Comparison of ENCODE assay signal across 1 cellular context in the genomic region with DNA sequence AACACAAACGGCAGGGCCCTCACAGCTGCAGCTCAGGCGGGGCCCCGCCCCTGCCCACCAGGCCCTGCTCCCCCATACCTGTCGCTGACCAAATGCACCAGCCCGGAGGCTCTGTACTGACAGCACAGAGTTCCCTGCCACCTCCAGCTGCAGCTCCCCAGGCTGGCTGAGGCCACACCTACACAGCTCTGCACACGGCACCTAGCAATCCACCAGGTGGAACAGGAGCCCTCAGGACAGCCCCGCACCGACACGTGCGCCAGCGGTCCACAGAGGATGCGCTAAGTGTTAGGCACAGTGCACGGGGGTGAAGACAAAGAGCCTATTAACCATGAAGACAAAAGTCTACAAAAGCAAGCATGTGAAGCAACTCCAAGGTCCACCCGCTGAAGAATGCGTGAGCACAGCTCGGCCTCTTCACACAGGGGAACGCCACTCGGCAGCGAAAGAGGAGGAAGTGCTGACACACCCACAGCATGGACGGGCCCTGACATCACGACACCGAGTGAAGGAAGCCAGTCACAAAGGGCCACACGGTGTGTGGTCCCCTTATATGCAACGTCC.
TF ChIP-seq lines count a peak whose summit lies in the region.

No MANE protein-coding gene starts in this region.

TF ChIP-seq in HepG2, 621 proteins besides CTCF, POLR2A, EP300 and RAD21 (continued from another document and continues in another):
- TF ChIP-seq ZFY (CRISPR knock-in tag; IDR thresholded peaks at IDR 0.05) (peak; percentile 15; the same call in 1 of the 2 replicates), SOX6 (IDR thresholded peaks at IDR 0.05) (no peak), SOX6 (CRISPR knock-in tag; IDR thresholded peaks at IDR 0.05) (peak; percentile 98), NFE2 (CRISPR knock-in tag; IDR thresholded peaks at IDR 0.05) (no peak), RELA (CRISPR knock-in tag; IDR thresholded peaks at IDR 0.05) (no peak), KDM5A (IDR thresholded peaks at IDR 0.05; ENCODE audit: borderline replicate concordance, low read length) (no peak), HNF4G (IDR thresholded peaks at IDR 0.05; ENCODE audit: borderline replicate concordance, low read depth, low read length) (peak; percentile 64; the same call in 1 of the 2 replicates), HNF4G (CRISPR knock-in tag; IDR thresholded peaks at IDR 0.05; ENCODE audit: borderline replicate concordance, low read depth) (0 out of 2 replicates have a peak, but pooled peaks have one; percentile 45), ZHX2 (IDR thresholded peaks at IDR 0.05; ENCODE audit: low read depth) (0 out of 2 replicates have a peak, but pooled peaks have one; percentile 42), ZHX2 (CRISPR knock-in tag; IDR thresholded peaks at IDR 0.05; ENCODE audit: borderline replicate concordance) (no peak), SMYD3 (CRISPR knock-in tag; IDR thresholded peaks at IDR 0.05) (no peak), GABPB1 (CRISPR knock-in tag; IDR thresholded peaks at IDR 0.05) (peak; percentile 60), KLF9 (CRISPR knock-in tag; IDR thresholded peaks at IDR 0.05; ENCODE audit: low read depth) (peak; percentile 83; the same call in 1 of the 2 replicates), ZNF580 (CRISPR knock-in tag; IDR thresholded peaks at IDR 0.05; ENCODE audit: borderline replicate concordance, low read depth) (peak; percentile 79; the same call in 1 of the 2 replicates), SAFB2 (CRISPR knock-in tag; IDR thresholded peaks at IDR 0.05; ENCODE audit: borderline replicate concordance, low read depth) (no peak), ZUFSP (CRISPR knock-in tag; IDR thresholded peaks at IDR 0.05; ENCODE audit: borderline replicate concordance) (no peak), TBX3 (IDR thresholded peaks at IDR 0.05; ENCODE audit: borderline replicate concordance) (peak; percentile 65; the same call in 1 of the 2 replicates), THRA (CRISPR knock-in tag; IDR thresholded peaks at IDR 0.05; ENCODE audit: borderline replicate concordance) (peak; percentile 61; the same call in 1 of the 2 replicates), ZNF777 (CRISPR knock-in tag; IDR thresholded peaks at IDR 0.05) (0 out of 2 replicates have a peak, but pooled peaks have one; percentile 42), ZNF724P (CRISPR knock-in tag; IDR thresholded peaks at IDR 0.05; ENCODE audit: borderline replicate concordance) (peak; percentile 60; the same call in 1 of the 2 replicates), ZNF740 (CRISPR knock-in tag; IDR thresholded peaks at IDR 0.05) (no peak), ASH2L (IDR thresholded peaks at IDR 0.05; ENCODE audit: insufficient read length, low read depth, low read length) (peak; percentile 85), ZMYM2 (CRISPR knock-in tag; IDR thresholded peaks at IDR 0.05) (peak; percentile 35; the same call in 1 of the 2 replicates), MED1 (CRISPR knock-in tag; IDR thresholded peaks at IDR 0.05) (peak; percentile 20; the same call in 1 of the 2 replicates), BRCA1 (CRISPR knock-in tag; IDR thresholded peaks at IDR 0.05) (no peak), ZNF224 (CRISPR knock-in tag; IDR thresholded peaks at IDR 0.05) (no peak), ZNF691 (CRISPR knock-in tag; IDR thresholded peaks at IDR 0.05; ENCODE audit: borderline replicate concordance, low read depth) (peak; percentile 87; the same call in 1 of the 2 replicates), XBP1 (CRISPR knock-in tag; IDR thresholded peaks at IDR 0.05) (no peak), HIVEP1 (CRISPR knock-in tag; IDR thresholded peaks at IDR 0.05) (peak; percentile 94), ZNF597 (CRISPR knock-in tag; IDR thresholded peaks at IDR 0.05) (no peak), NCOA1 (CRISPR knock-in tag; IDR thresholded peaks at IDR 0.05) (no peak), NFATC3 (CRISPR knock-in tag; IDR thresholded peaks at IDR 0.05) (no peak), JDP2 (CRISPR knock-in tag; IDR thresholded peaks at IDR 0.05; ENCODE audit: borderline replicate concordance) (no peak), EHMT2 (IDR thresholded peaks at IDR 0.05; ENCODE audit: borderline replicate concordance, low read depth, low read length) (no peak), ZMAT5 (CRISPR knock-in tag; IDR thresholded peaks at IDR 0.05; ENCODE audit: borderline replicate concordance, low read depth) (no peak), NRL (CRISPR knock-in tag; IDR thresholded peaks at IDR 0.05; ENCODE audit: borderline replicate concordance) (peak; percentile 76; the same call in 1 of the 2 replicates), TGIF2 (CRISPR knock-in tag; IDR thresholded peaks at IDR 0.05) (peak; percentile 96), ZNF547 (CRISPR knock-in tag; IDR thresholded peaks at IDR 0.05) (peak; percentile 28; the same call in 1 of the 2 replicates)
- TF ChIP-seq, protein P1, sequence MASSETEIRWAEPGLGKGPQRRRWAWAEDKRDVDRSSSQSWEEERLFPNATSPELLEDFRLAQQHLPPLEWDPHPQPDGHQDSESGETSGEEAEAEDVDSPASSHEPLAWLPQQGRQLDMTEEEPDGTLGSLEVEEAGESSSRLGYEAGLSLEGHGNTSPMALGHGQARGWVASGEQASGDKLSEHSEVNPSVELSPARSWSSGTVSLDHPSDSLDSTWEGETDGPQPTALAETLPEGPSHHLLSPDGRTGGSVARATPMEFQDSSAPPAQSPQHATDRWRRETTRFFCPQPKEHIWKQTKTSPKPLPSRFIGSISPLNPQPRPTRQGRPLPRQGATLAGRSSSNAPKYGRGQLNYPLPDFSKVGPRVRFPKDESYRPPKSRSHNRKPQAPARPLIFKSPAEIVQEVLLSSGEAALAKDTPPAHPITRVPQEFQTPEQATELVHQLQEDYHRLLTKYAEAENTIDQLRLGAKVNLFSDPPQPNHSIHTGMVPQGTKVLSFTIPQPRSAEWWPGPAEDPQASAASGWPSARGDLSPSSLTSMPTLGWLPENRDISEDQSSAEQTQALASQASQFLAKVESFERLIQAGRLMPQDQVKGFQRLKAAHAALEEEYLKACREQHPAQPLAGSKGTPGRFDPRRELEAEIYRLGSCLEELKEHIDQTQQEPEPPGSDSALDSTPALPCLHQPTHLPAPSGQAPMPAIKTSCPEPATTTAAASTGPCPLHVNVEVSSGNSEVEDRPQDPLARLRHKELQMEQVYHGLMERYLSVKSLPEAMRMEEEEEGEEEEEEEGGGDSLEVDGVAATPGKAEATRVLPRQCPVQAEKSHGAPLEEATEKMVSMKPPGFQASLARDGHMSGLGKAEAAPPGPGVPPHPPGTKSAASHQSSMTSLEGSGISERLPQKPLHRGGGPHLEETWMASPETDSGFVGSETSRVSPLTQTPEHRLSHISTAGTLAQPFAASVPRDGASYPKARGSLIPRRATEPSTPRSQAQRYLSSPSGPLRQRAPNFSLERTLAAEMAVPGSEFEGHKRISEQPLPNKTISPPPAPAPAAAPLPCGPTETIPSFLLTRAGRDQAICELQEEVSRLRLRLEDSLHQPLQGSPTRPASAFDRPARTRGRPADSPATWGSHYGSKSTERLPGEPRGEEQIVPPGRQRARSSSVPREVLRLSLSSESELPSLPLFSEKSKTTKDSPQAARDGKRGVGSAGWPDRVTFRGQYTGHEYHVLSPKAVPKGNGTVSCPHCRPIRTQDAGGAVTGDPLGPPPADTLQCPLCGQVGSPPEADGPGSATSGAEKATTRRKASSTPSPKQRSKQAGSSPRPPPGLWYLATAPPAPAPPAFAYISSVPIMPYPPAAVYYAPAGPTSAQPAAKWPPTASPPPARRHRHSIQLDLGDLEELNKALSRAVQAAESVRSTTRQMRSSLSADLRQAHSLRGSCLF (CRISPR knock-in tag; IDR thresholded peaks at IDR 0.05; ENCODE audit: borderline replicate concordance), result no peak
- TF ChIP-seq, protein P2, sequence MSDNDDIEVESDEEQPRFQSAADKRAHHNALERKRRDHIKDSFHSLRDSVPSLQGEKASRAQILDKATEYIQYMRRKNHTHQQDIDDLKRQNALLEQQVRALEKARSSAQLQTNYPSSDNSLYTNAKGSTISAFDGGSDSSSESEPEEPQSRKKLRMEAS (IDR thresholded peaks at IDR 0.05), result peak; percentile 98
- TF ChIP-seq, protein P3, sequence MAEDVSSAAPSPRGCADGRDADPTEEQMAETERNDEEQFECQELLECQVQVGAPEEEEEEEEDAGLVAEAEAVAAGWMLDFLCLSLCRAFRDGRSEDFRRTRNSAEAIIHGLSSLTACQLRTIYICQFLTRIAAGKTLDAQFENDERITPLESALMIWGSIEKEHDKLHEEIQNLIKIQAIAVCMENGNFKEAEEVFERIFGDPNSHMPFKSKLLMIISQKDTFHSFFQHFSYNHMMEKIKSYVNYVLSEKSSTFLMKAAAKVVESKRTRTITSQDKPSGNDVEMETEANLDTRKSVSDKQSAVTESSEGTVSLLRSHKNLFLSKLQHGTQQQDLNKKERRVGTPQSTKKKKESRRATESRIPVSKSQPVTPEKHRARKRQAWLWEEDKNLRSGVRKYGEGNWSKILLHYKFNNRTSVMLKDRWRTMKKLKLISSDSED (CRISPR knock-in tag; IDR thresholded peaks at IDR 0.05), result no peak
